In the genomic region with DNA sequence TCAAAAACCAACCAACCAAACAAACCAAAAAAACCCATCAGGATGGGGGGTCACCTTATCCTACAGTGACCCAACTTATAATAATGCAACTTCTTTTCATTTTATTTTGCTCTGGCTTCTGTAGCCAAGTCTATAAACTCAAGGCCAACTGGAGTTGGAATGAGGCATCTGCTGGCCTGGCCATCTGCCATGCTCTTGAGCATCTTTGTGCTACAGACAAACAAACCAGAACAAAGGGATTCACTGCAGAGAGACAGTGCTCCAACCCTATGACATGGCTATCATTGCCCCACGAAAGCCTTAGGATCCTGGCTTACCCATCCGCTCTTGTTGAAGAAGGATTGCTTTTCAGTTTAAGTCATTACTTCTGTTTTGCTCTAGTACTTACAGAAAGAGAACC, we compare ENCODE assay signal across 11 cellular contexts. TPM values are rescaled to one million over a fixed set of nuclear protein-coding genes. Genes with fewer than 3 reads are reported as not detected.
DNase-seq lines count a peak whose midpoint lies in the region; ATAC-seq and TF ChIP-seq lines count a peak whose summit lies in the region.
"Had no signal": no experiment of that assay in that cellular context is flagged by ENCODE, and none has a peak within 500 bp of the region (broad histone marks: within the 10 kb centered on the region; RNA-seq: fewer than 3 reads in every experiment).

No MANE protein-coding gene starts in this region.

- H3K27me3 ChIP-seq in right atrium auricular region, result no peaks in the 10 kb centered on the region

- H3K9me3 ChIP-seq in right atrium auricular region, result no peaks in the 10 kb centered on the region

- TF ChIP-seq CTCF in VCaP (conservative IDR thresholded peaks at IDR 0.05) (no peak), right atrium auricular region (IDR thresholded peaks at IDR 0.05) (no peak)

- H3K4me1 ChIP-seq in right atrium auricular region, result peaks cover 0 to 21% of the 10 kb centered on the region in 2 donors

- DNase-seq in Right ventricle myocardium inferior (ENCODE audit: missing footprints) (no peak), cardiac septum (ENCODE audit: low spot score) (no peak), right atrium auricular region (ENCODE audit: low spot score) (no peak), MV-4-11 (lab: John Stamatoyannopoulos, UW) (no peak), NCI-H2227 (lab: John Stamatoyannopoulos, UW; ENCODE audit: unreplicated experiment) (no peak)
- DNase-seq in activated CD4-positive, alpha-beta T cell treated with anti-CD3 and anti-CD28 coated beads for 1 hour, result no peak
- DNase-seq: stimulated activated naive CD4-positive, alpha-beta T cell treated with Interleukin-2 at 50 U/mL for 16 hours had no signal

- H3K36me3 ChIP-seq in right atrium auricular region, result no peaks in the 10 kb centered on the region

- H3K4me3 ChIP-seq in right atrium auricular region, result no peak overlapping the region

- intact Hi-C loops in Right ventricle myocardium inferior (cut with DNase I), result no loop called here
- intact Hi-C loops in cardiac septum (cut with DNase I), result loop anchor here (2.0 kb wide), 1 partner anchor 39 kb away; no protein-coding TSS in a partner anchor

- H3K27ac ChIP-seq in VCaP (peak overlapping the region; percentile 6; the same call in 1 of the 2 replicates), right atrium auricular region (peak overlapping the region; percentile 13 to 69)

- peak; percentile 17 for ATAC-seq in Right ventricle myocardium inferior
- ATAC-seq in HG03432 (IDR thresholded peaks at IDR 0.05; ENCODE audit: unreplicated experiment), result no peak

RNA-seq across cellular contexts. Expression of a gene that starts 49.2 kb away (rescaled TPM):
- 0.76 TPM for total RNA-seq in Right ventricle myocardium inferior
- total RNA-seq in cardiac septum, result 1.1 TPM
- total RNA-seq in right atrium auricular region, result under 1 TPM; 0.31 to 0.44 TPM
- total RNA-seq: H1, pulmonary artery endothelial cell had no signal
